8 cellular contexts compared by ENCODE assay signal in genomic region chr5:159987031-159987674, GRCh38. TPM values are rescaled to one million over a fixed set of nuclear protein-coding genes. Genes with fewer than 3 reads are reported as not detected.
DNase-seq lines count a peak whose midpoint lies in the region; ATAC-seq and TF ChIP-seq lines count a peak whose summit lies in the region.

No MANE protein-coding gene starts in this region.

- H3K27ac ChIP-seq in coronary artery: no peak overlapping the region
- no peak overlapping the region for H3K27ac ChIP-seq in left lung

- intact Hi-C loops in left lung (cut with DNase I): no loop called here

- no peaks in the 10 kb centered on the region for H3K36me3 ChIP-seq in left lung

- H3K4me3 ChIP-seq in AG09309 (ENCODE audit: control insufficient read depth, low read depth, low read length): peak overlapping the region; percentile 40
- H3K4me3 ChIP-seq in coronary artery: peak overlapping the region; percentile 68
- peak overlapping the region; percentile 32 to 36 for H3K4me3 ChIP-seq in left lung

- ATAC-seq in GM19035 (IDR thresholded peaks at IDR 0.05; ENCODE audit: unreplicated experiment) (peak; percentile 90), HG03342 (IDR thresholded peaks at IDR 0.05; ENCODE audit: unreplicated experiment) (peak; percentile 87), left lung (peak; percentile 100)

- DNase-seq in AG09309 (ENCODE audit: low read depth) (no peak), NCI-H460 (ENCODE audit: extremely low read depth, low read depth) (peak; percentile 55), coronary artery (ENCODE audit: low spot score) (no peak), left lung (peak; percentile 82 to 94)
- peak; percentile 83 for DNase-seq in activated CD4-positive, alpha-beta T cell treated with anti-CD3 and anti-CD28 coated beads for 48 hours
- peak; percentile 62 for DNase-seq in stimulated activated CD4-positive, alpha-beta T cell treated with anti-CD3 and anti-CD28 coated beads, Interleukin-2, amount 100 ng/mL, for 4 hours (ENCODE audit: low read depth)

- no peaks in the 10 kb centered on the region for H3K9me3 ChIP-seq in left lung

- H3K27me3 ChIP-seq in left lung: peaks cover 2 to 34% of the 10 kb centered on the region in 2 donors

- peaks cover 0 to 8% of the 10 kb centered on the region in 2 donors for H3K4me1 ChIP-seq in left lung

- TF ChIP-seq CTCF in AG09309 (IDR thresholded peaks at IDR 0.05; ENCODE audit: control insufficient read depth, insufficient read depth, low read depth, low read length, missing control alignments) (peak; percentile 83), coronary artery (IDR thresholded peaks at IDR 0.05) (peak; percentile 56), left lung (IDR thresholded peaks at IDR 0.05) (peak; percentile 53 to 67)

RNA-seq across cellular contexts. Expression of gene TTC1, which starts 21.8 kb away (rescaled TPM):
- total RNA-seq in NCI-H460 (2014; rRNA removed; shearing (Covaris generic)): 59.9 and 67.6 TPM in 2 replicates
- polyA plus RNA-seq in NCI-H460 (2014; cell fraction: nucleus; rRNA removed): 23.3 and 27.8 TPM in 2 replicates
- 10 to 100 TPM; 43.1 to 51.8 TPM for total RNA-seq in left lung

Comparison
In these comparisons a context has a peak if more than half of its experiments do, and no peak if none do; other contexts are left out.
1. DNase-seq: peak in NCI-H460 (single experiment), activated CD4-positive, alpha-beta T cell treated with anti-CD3 and anti-CD28 coated beads for 48 hours (single experiment), left lung (2 of 2) and stimulated activated CD4-positive, alpha-beta T cell treated with anti-CD3 and anti-CD28 coated beads, Interleukin-2, amount 100 ng/mL, for 4 hours (single experiment); none in AG09309 (single experiment) and coronary artery (single experiment).
2. Peak in every context shown above with its lines, with median percentiles within 50 percentile points of each other: H3K4me3 ChIP-seq, CTCF ChIP-seq and ATAC-seq.